28 cellular contexts compared by ENCODE assay signal in genomic region chr21:44532712-44533111, GRCh38. TPM values are rescaled to one million over a fixed set of nuclear protein-coding genes. Genes with fewer than 3 reads are reported as not detected.
"Had no signal": no experiment of that assay in that cellular context is flagged by ENCODE, and none has a peak within 500 bp of the region (broad histone marks: within the 10 kb centered on the region; RNA-seq: fewer than 3 reads in every experiment).

No MANE protein-coding gene starts in this region.

- H3K4me3 ChIP-seq: heart right ventricle, tibial nerve, vagina had no signal

- H3K4me1 ChIP-seq: heart right ventricle, tibial nerve, vagina had no signal

- H3K27ac Mint-ChIP-seq: activated CD4-positive, alpha-beta T cell treated with anti-CD3 and anti-CD28 coated beads, Interleukin-2, amount 10 ng/mL, durations not matched to agents 7 days and 5 days; activated CD8-positive, alpha-beta memory T cell treated with anti-CD3 and anti-CD28 coated beads, Interleukin-2, amount 10 ng/mL, durations not matched to agents 7 days and 5 days; activated CD8-positive, alpha-beta T cell treated with anti-CD3 and anti-CD28 coated beads for 36 hours; activated naive CD8-positive, alpha-beta T cell treated with anti-CD3 and anti-CD28 coated beads, Interleukin-2, amount 10 ng/mL, durations not matched to agents 7 days and 5 days; memory B cell; progenitor cell of endocrine pancreas; stimulated activated naive CD8-positive, alpha-beta T cell treated with anti-CD3 and anti-CD28 coated beads, Interleukin-15, Interleukin-2, amounts not matched to agents 100 ng/mL and 50 ng/mL, for 24 hours; T-helper 1 cell treated with Interleukin-12 subunit alpha and Interleukin-12 subunit beta and Interleukin-4 antibody, amounts not matched to agents 30 μg/mL and 1 μg/mL, for 36 hours had no signal

- H3K36me3 Mint-ChIP-seq: activated CD8-positive, alpha-beta memory T cell treated with anti-CD3 and anti-CD28 coated beads, Interleukin-2, amount 10 ng/mL, durations not matched to agents 7 days and 5 days; activated naive CD8-positive, alpha-beta T cell treated with anti-CD3 and anti-CD28 coated beads, Interleukin-2, amount 10 ng/mL, durations not matched to agents 7 days and 5 days; memory B cell had no signal

- DNase-seq: activated CD4-positive, alpha-beta T cell treated with anti-CD3 and anti-CD28 coated beads, Interleukin-2, amount 10 ng/mL, durations not matched to agents 7 days and 5 days; activated CD8-positive, alpha-beta memory T cell treated with anti-CD3 and anti-CD28 coated beads, Interleukin-2, amount 10 ng/mL, durations not matched to agents 7 days and 5 days; activated CD8-positive, alpha-beta T cell treated with anti-CD3 and anti-CD28 coated beads for 36 hours; activated naive CD4-positive, alpha-beta T cell treated with Interleukin-2 at 50 U/mL for 16 hours; activated T-cell treated with anti-CD3 and anti-CD28 coated beads for 4 hours; amniotic stem cell; cerebellar nuclear complex; cortex of kidney; effector CD4-positive, alpha-beta T cell; erythroblast; foreskin fibroblast; heart right ventricle; left colon; occipital lobe; retina; stimulated activated CD4-positive, alpha-beta T cell treated with anti-CD3 and anti-CD28 coated beads, Interleukin-4, amount 100 ng/mL, for 4 hours; substantia nigra had no signal

- H3K4me1 Mint-ChIP-seq: activated CD4-positive, alpha-beta T cell treated with anti-CD3 and anti-CD28 coated beads, Interleukin-2, amount 10 ng/mL, durations not matched to agents 7 days and 5 days; activated CD8-positive, alpha-beta memory T cell treated with anti-CD3 and anti-CD28 coated beads, Interleukin-2, amount 10 ng/mL, durations not matched to agents 7 days and 5 days; activated naive CD8-positive, alpha-beta T cell treated with anti-CD3 and anti-CD28 coated beads, Interleukin-2, amount 10 ng/mL, durations not matched to agents 7 days and 5 days had no signal

- H3K27ac ChIP-seq: heart right ventricle, tibial nerve, vagina had no signal

- H3K36me3 ChIP-seq: heart right ventricle, tibial nerve, vagina had no signal

- H3K27me3 ChIP-seq: tibial nerve, vagina had no signal

- ATAC-seq: activated CD8-positive, alpha-beta memory T cell treated with anti-CD3 and anti-CD28 coated beads, Interleukin-2, amount 10 ng/mL, durations not matched to agents 7 days and 5 days; activated CD8-positive, alpha-beta T cell treated with anti-CD3 and anti-CD28 coated beads for 36 hours; heart right ventricle; left colon had no signal

- H3K27me3 Mint-ChIP-seq: activated CD4-positive, alpha-beta T cell treated with anti-CD3 and anti-CD28 coated beads, Interleukin-2, amount 10 ng/mL, durations not matched to agents 7 days and 5 days; activated CD8-positive, alpha-beta T cell treated with anti-CD3 and anti-CD28 coated beads for 36 hours; stimulated activated naive CD8-positive, alpha-beta T cell treated with anti-CD3 and anti-CD28 coated beads, Interleukin-15, Interleukin-2, amounts not matched to agents 100 ng/mL and 50 ng/mL, for 24 hours had no signal

- H3K4me3 Mint-ChIP-seq: activated CD4-positive, alpha-beta T cell treated with anti-CD3 and anti-CD28 coated beads, Interleukin-2, amount 10 ng/mL, durations not matched to agents 7 days and 5 days; activated CD8-positive, alpha-beta memory T cell treated with anti-CD3 and anti-CD28 coated beads, Interleukin-2, amount 10 ng/mL, durations not matched to agents 7 days and 5 days; activated CD8-positive, alpha-beta T cell treated with anti-CD3 and anti-CD28 coated beads for 36 hours; activated naive CD8-positive, alpha-beta T cell treated with anti-CD3 and anti-CD28 coated beads, Interleukin-2, amount 10 ng/mL, durations not matched to agents 7 days and 5 days; memory B cell; stimulated activated naive CD8-positive, alpha-beta T cell treated with anti-CD3 and anti-CD28 coated beads, Interleukin-15, Interleukin-2, amounts not matched to agents 100 ng/mL and 50 ng/mL, for 24 hours; T-helper 1 cell treated with Interleukin-12 subunit alpha and Interleukin-12 subunit beta and Interleukin-4 antibody, amounts not matched to agents 30 μg/mL and 1 μg/mL, for 36 hours had no signal

- H3K9me3 Mint-ChIP-seq: activated CD4-positive, alpha-beta T cell treated with anti-CD3 and anti-CD28 coated beads, Interleukin-2, amount 10 ng/mL, durations not matched to agents 7 days and 5 days; activated CD8-positive, alpha-beta T cell treated with anti-CD3 and anti-CD28 coated beads for 36 hours; activated naive CD8-positive, alpha-beta T cell treated with anti-CD3 and anti-CD28 coated beads, Interleukin-2, amount 10 ng/mL, durations not matched to agents 7 days and 5 days; stimulated activated naive CD8-positive, alpha-beta T cell treated with anti-CD3 and anti-CD28 coated beads, Interleukin-15, Interleukin-2, amounts not matched to agents 100 ng/mL and 50 ng/mL, for 24 hours; T-helper 1 cell treated with Interleukin-12 subunit alpha and Interleukin-12 subunit beta and Interleukin-4 antibody, amounts not matched to agents 30 μg/mL and 1 μg/mL, for 36 hours had no signal

- H3K9me3 ChIP-seq: heart right ventricle, vagina had no signal

RNA-seq across cellular contexts. Expression of gene KRTAP10-1, which starts 7.3 kb away (rescaled TPM):
- total RNA-seq: activated CD4-positive, alpha-beta T cell treated with anti-CD3 and anti-CD28 coated beads, Interleukin-2, amount 10 ng/mL, durations not matched to agents 7 days and 5 days; activated CD8-positive, alpha-beta memory T cell treated with anti-CD3 and anti-CD28 coated beads, Interleukin-2, amount 10 ng/mL, durations not matched to agents 7 days and 5 days; activated CD8-positive, alpha-beta T cell treated with anti-CD3 and anti-CD28 coated beads for 36 hours; activated naive CD8-positive, alpha-beta T cell treated with anti-CD3 and anti-CD28 coated beads, Interleukin-2, amount 10 ng/mL, durations not matched to agents 7 days and 5 days; bronchial epithelial cell; fibroblast of lung; heart right ventricle; left colon; mononuclear cell; myocyte; occipital lobe; progenitor cell of endocrine pancreas; tibial nerve; vagina had no signal

RNA-seq across cellular contexts. Expression of gene KRTAP10-2, which starts 18.6 kb away (rescaled TPM):
- total RNA-seq: activated CD4-positive, alpha-beta T cell treated with anti-CD3 and anti-CD28 coated beads, Interleukin-2, amount 10 ng/mL, durations not matched to agents 7 days and 5 days; activated CD8-positive, alpha-beta memory T cell treated with anti-CD3 and anti-CD28 coated beads, Interleukin-2, amount 10 ng/mL, durations not matched to agents 7 days and 5 days; activated CD8-positive, alpha-beta T cell treated with anti-CD3 and anti-CD28 coated beads for 36 hours; activated naive CD8-positive, alpha-beta T cell treated with anti-CD3 and anti-CD28 coated beads, Interleukin-2, amount 10 ng/mL, durations not matched to agents 7 days and 5 days; bronchial epithelial cell; fibroblast of lung; heart right ventricle; left colon; mononuclear cell; myocyte; occipital lobe; progenitor cell of endocrine pancreas; tibial nerve; vagina had no signal

RNA-seq across cellular contexts. Expression of gene KRTAP10-3, which starts 25.9 kb away (rescaled TPM):
- total RNA-seq: activated CD4-positive, alpha-beta T cell treated with anti-CD3 and anti-CD28 coated beads, Interleukin-2, amount 10 ng/mL, durations not matched to agents 7 days and 5 days; activated CD8-positive, alpha-beta memory T cell treated with anti-CD3 and anti-CD28 coated beads, Interleukin-2, amount 10 ng/mL, durations not matched to agents 7 days and 5 days; activated CD8-positive, alpha-beta T cell treated with anti-CD3 and anti-CD28 coated beads for 36 hours; activated naive CD8-positive, alpha-beta T cell treated with anti-CD3 and anti-CD28 coated beads, Interleukin-2, amount 10 ng/mL, durations not matched to agents 7 days and 5 days; bronchial epithelial cell; fibroblast of lung; heart right ventricle; left colon; mononuclear cell; myocyte; occipital lobe; progenitor cell of endocrine pancreas; tibial nerve; vagina had no signal

RNA-seq across cellular contexts. Expression of gene KRTAP10-4, which starts 40.8 kb away (rescaled TPM):
- total RNA-seq: activated CD4-positive, alpha-beta T cell treated with anti-CD3 and anti-CD28 coated beads, Interleukin-2, amount 10 ng/mL, durations not matched to agents 7 days and 5 days; activated CD8-positive, alpha-beta memory T cell treated with anti-CD3 and anti-CD28 coated beads, Interleukin-2, amount 10 ng/mL, durations not matched to agents 7 days and 5 days; activated CD8-positive, alpha-beta T cell treated with anti-CD3 and anti-CD28 coated beads for 36 hours; activated naive CD8-positive, alpha-beta T cell treated with anti-CD3 and anti-CD28 coated beads, Interleukin-2, amount 10 ng/mL, durations not matched to agents 7 days and 5 days; bronchial epithelial cell; fibroblast of lung; heart right ventricle; left colon; mononuclear cell; myocyte; occipital lobe; progenitor cell of endocrine pancreas; tibial nerve; vagina had no signal

RNA-seq across cellular contexts. Expression of gene KRTAP10-5, which starts 47.7 kb away (rescaled TPM):
- total RNA-seq: activated CD4-positive, alpha-beta T cell treated with anti-CD3 and anti-CD28 coated beads, Interleukin-2, amount 10 ng/mL, durations not matched to agents 7 days and 5 days; activated CD8-positive, alpha-beta memory T cell treated with anti-CD3 and anti-CD28 coated beads, Interleukin-2, amount 10 ng/mL, durations not matched to agents 7 days and 5 days; activated CD8-positive, alpha-beta T cell treated with anti-CD3 and anti-CD28 coated beads for 36 hours; activated naive CD8-positive, alpha-beta T cell treated with anti-CD3 and anti-CD28 coated beads, Interleukin-2, amount 10 ng/mL, durations not matched to agents 7 days and 5 days; bronchial epithelial cell; fibroblast of lung; heart right ventricle; left colon; mononuclear cell; myocyte; occipital lobe; progenitor cell of endocrine pancreas; tibial nerve; vagina had no signal
